In genomic region chr22:26778372-26778771, GRCh38 we compare ENCODE assay signal across 33 cellular contexts.
"Had no signal": no experiment of that assay in that cellular context is flagged by ENCODE, and none has a peak within 500 bp of the region (broad histone marks: within the 10 kb centered on the region; RNA-seq: fewer than 3 reads in every experiment).

No MANE protein-coding gene starts in this region.

- H3K27ac ChIP-seq: body of pancreas, epithelial cell of prostate, esophagus squamous epithelium had no signal

- H3K27ac Mint-ChIP-seq: activated CD4-positive, alpha-beta memory T cell treated with anti-CD3 and anti-CD28 coated beads for 36 hours; activated CD4-positive, alpha-beta T cell treated with anti-CD3 and anti-CD28 coated beads for 36 hours; activated CD4-positive, alpha-beta T cell treated with anti-CD3 and anti-CD28 coated beads, Interleukin-2, amount 10 ng/mL, durations not matched to agents 24 days and 14 days; activated CD8-positive, alpha-beta memory T cell treated with anti-CD3 and anti-CD28 coated beads, Interleukin-2, amount 10 ng/mL, durations not matched to agents 7 days and 5 days; activated CD8-positive, alpha-beta T cell treated with anti-CD3 and anti-CD28 coated beads, Interleukin-2, amount 10 ng/mL, durations not matched to agents 7 days and 5 days; activated naive CD4-positive, alpha-beta T cell treated with anti-CD3 and anti-CD28 coated beads for 36 hours; activated naive CD4-positive, alpha-beta T cell treated with anti-CD3 and anti-CD28 coated beads, Interleukin-2, amount 50 U/mL, for 24 hours; activated naive CD8-positive, alpha-beta T cell treated with anti-CD3 and anti-CD28 coated beads for 36 hours; activated naive CD8-positive, alpha-beta T cell treated with anti-CD3 and anti-CD28 coated beads, Interleukin-2, amount 50 U/mL, for 24 hours; activated T-helper 1 cell treated with anti-CD3 and anti-CD28 coated beads, Interleukin-12 subunit alpha, Interleukin-12 subunit beta, Interleukin-2, Interleukin-4 antibody, amounts not matched to agents 30 ng/mL and 10 ng/mL and 1 ng/mL, durations not matched to agents 14 hours and 24 hours and 36 hours; activated T-helper 2 cell treated with anti-CD3 and anti-CD28 coated beads, Interferon-gamma antibody, Interleukin-2, Interleukin-4, amounts not matched to agents 10 μg/mL and 5 μg/mL and 100 μg/mL, durations not matched to agents 14 hours and 24 hours and 36 hours; T-helper 17 cell; T-helper 2 cell treated with Interferon-gamma antibody and Interleukin-4, amounts not matched to agents 5 μg/mL and 100 μg/mL, for 36 hours had no signal

- ATAC-seq: activated CD4-positive, alpha-beta T cell treated with anti-CD3 and anti-CD28 coated beads for 36 hours; activated CD8-positive, alpha-beta memory T cell treated with anti-CD3 and anti-CD28 coated beads, Interleukin-2, amount 10 ng/mL, durations not matched to agents 7 days and 5 days; activated CD8-positive, alpha-beta T cell treated with anti-CD3 and anti-CD28 coated beads, Interleukin-2, amount 10 ng/mL, durations not matched to agents 7 days and 5 days; activated naive CD8-positive, alpha-beta T cell treated with anti-CD3 and anti-CD28 coated beads, Interleukin-2, amount 50 U/mL, for 24 hours; body of pancreas; T-helper 17 cell had no signal

- H3K27me3 ChIP-seq: adrenal gland, body of pancreas, esophagus squamous epithelium had no signal

- H3K36me3 ChIP-seq: adrenal gland had no signal

- H3K9me3 ChIP-seq: adrenal gland, body of pancreas had no signal

- H3K9me3 Mint-ChIP-seq: activated naive CD4-positive, alpha-beta T cell treated with anti-CD3 and anti-CD28 coated beads, Interleukin-2, amount 50 U/mL, for 24 hours; activated naive CD8-positive, alpha-beta T cell treated with anti-CD3 and anti-CD28 coated beads for 36 hours; activated naive CD8-positive, alpha-beta T cell treated with anti-CD3 and anti-CD28 coated beads, Interleukin-2, amount 50 U/mL, for 24 hours; activated T-helper 2 cell treated with anti-CD3 and anti-CD28 coated beads, Interferon-gamma antibody, Interleukin-2, Interleukin-4, amounts not matched to agents 10 μg/mL and 5 μg/mL and 100 μg/mL, durations not matched to agents 14 hours and 24 hours and 36 hours had no signal

- H3K4me3 Mint-ChIP-seq: activated CD4-positive, alpha-beta memory T cell treated with anti-CD3 and anti-CD28 coated beads for 36 hours; activated CD4-positive, alpha-beta T cell treated with anti-CD3 and anti-CD28 coated beads for 36 hours; activated CD4-positive, alpha-beta T cell treated with anti-CD3 and anti-CD28 coated beads, Interleukin-2, amount 10 ng/mL, durations not matched to agents 24 days and 14 days; activated CD8-positive, alpha-beta memory T cell treated with anti-CD3 and anti-CD28 coated beads, Interleukin-2, amount 10 ng/mL, durations not matched to agents 7 days and 5 days; activated CD8-positive, alpha-beta T cell treated with anti-CD3 and anti-CD28 coated beads, Interleukin-2, amount 10 ng/mL, durations not matched to agents 7 days and 5 days; activated naive CD4-positive, alpha-beta T cell treated with anti-CD3 and anti-CD28 coated beads for 36 hours; activated naive CD4-positive, alpha-beta T cell treated with anti-CD3 and anti-CD28 coated beads, Interleukin-2, amount 50 U/mL, for 24 hours; activated naive CD8-positive, alpha-beta T cell treated with anti-CD3 and anti-CD28 coated beads for 36 hours; activated naive CD8-positive, alpha-beta T cell treated with anti-CD3 and anti-CD28 coated beads, Interleukin-2, amount 50 U/mL, for 24 hours; activated T-helper 1 cell treated with anti-CD3 and anti-CD28 coated beads, Interleukin-12 subunit alpha, Interleukin-12 subunit beta, Interleukin-2, Interleukin-4 antibody, amounts not matched to agents 30 ng/mL and 10 ng/mL and 1 ng/mL, durations not matched to agents 14 hours and 24 hours and 36 hours; T-helper 17 cell; T-helper 2 cell treated with Interferon-gamma antibody and Interleukin-4, amounts not matched to agents 5 μg/mL and 100 μg/mL, for 36 hours had no signal

- DNase-seq: activated CD4-positive, alpha-beta memory T cell treated with anti-CD3 and anti-CD28 coated beads for 36 hours; activated CD4-positive, alpha-beta T cell treated with anti-CD3 and anti-CD28 coated beads for 36 hours; activated CD4-positive, alpha-beta T cell treated with anti-CD3 and anti-CD28 coated beads, Interleukin-2, amount 10 ng/mL, durations not matched to agents 24 days and 14 days; activated CD4-positive, CD25-positive, alpha-beta regulatory T cell; activated CD4-positive, CD25-positive, alpha-beta regulatory T cell treated with anti-CD3 and anti-CD28 coated beads, Interleukin-2, amount 50 U/mL, for 72 hours; activated CD8-positive, alpha-beta memory T cell treated with anti-CD3 and anti-CD28 coated beads, Interleukin-2, amount 10 ng/mL, durations not matched to agents 7 days and 5 days; activated CD8-positive, alpha-beta memory T cell treated with anti-CD3 and anti-CD28 coated beads, Interleukin-2, amount 50 U/mL, for 4 hours; activated CD8-positive, alpha-beta T cell treated with anti-CD3 and anti-CD28 coated beads, Interleukin-2, amount 10 ng/mL, durations not matched to agents 7 days and 5 days; activated effector memory CD4-positive, alpha-beta T cell treated with anti-CD3 and anti-CD28 coated beads, Interleukin-2, amount 50 U/mL, for 16 hours; activated naive CD4-positive, alpha-beta T cell treated with anti-CD3 and anti-CD28 coated beads for 36 hours; activated naive CD8-positive, alpha-beta T cell treated with anti-CD3 and anti-CD28 coated beads for 36 hours; activated naive CD8-positive, alpha-beta T cell treated with anti-CD3 and anti-CD28 coated beads, Interleukin-2, amount 50 U/mL, for 24 hours; activated T-cell treated with anti-CD3 and anti-CD28 coated beads, Interleukin-2, amount 50 U/mL, for 1 hour; activated T-cell treated with anti-CD3 and anti-CD28 coated beads, Interleukin-2, amount 50 U/mL, for 48 hours; adrenal gland; amygdala; aorta; body of pancreas; caudate nucleus; effector CD8-positive, alpha-beta T cell; esophagus squamous epithelium; foreskin melanocyte; head of caudate nucleus; T-helper 1 cell; T-helper 17 cell had no signal

- H3K4me1 Mint-ChIP-seq: activated CD4-positive, alpha-beta T cell treated with anti-CD3 and anti-CD28 coated beads for 36 hours; activated CD4-positive, alpha-beta T cell treated with anti-CD3 and anti-CD28 coated beads, Interleukin-2, amount 10 ng/mL, durations not matched to agents 24 days and 14 days; activated CD8-positive, alpha-beta memory T cell treated with anti-CD3 and anti-CD28 coated beads, Interleukin-2, amount 10 ng/mL, durations not matched to agents 7 days and 5 days; activated naive CD4-positive, alpha-beta T cell treated with anti-CD3 and anti-CD28 coated beads, Interleukin-2, amount 50 U/mL, for 24 hours; activated naive CD8-positive, alpha-beta T cell treated with anti-CD3 and anti-CD28 coated beads for 36 hours; activated naive CD8-positive, alpha-beta T cell treated with anti-CD3 and anti-CD28 coated beads, Interleukin-2, amount 50 U/mL, for 24 hours; T-helper 17 cell had no signal

- H3K4me1 ChIP-seq: body of pancreas, esophagus squamous epithelium had no signal

- FAIRE-seq: colon, endometrium, endothelial cell of umbilical vein had no signal

- H3K4me3 ChIP-seq: adrenal gland, body of pancreas, esophagus squamous epithelium had no signal

- H3K27me3 Mint-ChIP-seq: activated CD4-positive, alpha-beta memory T cell treated with anti-CD3 and anti-CD28 coated beads for 36 hours; activated CD4-positive, alpha-beta T cell treated with anti-CD3 and anti-CD28 coated beads for 36 hours; activated CD4-positive, alpha-beta T cell treated with anti-CD3 and anti-CD28 coated beads, Interleukin-2, amount 10 ng/mL, durations not matched to agents 24 days and 14 days; activated CD8-positive, alpha-beta memory T cell treated with anti-CD3 and anti-CD28 coated beads, Interleukin-2, amount 10 ng/mL, durations not matched to agents 7 days and 5 days; activated naive CD4-positive, alpha-beta T cell treated with anti-CD3 and anti-CD28 coated beads, Interleukin-2, amount 50 U/mL, for 24 hours; activated naive CD8-positive, alpha-beta T cell treated with anti-CD3 and anti-CD28 coated beads for 36 hours; activated naive CD8-positive, alpha-beta T cell treated with anti-CD3 and anti-CD28 coated beads, Interleukin-2, amount 50 U/mL, for 24 hours; T-helper 17 cell had no signal
